ENCODE assay signal across 16 cellular contexts in genomic region chr13:106310450-106310849, GRCh38.
A peak's percentile ranks its signal among the peaks of the same experiment; 100 is the strongest.
DNase-seq lines count a peak whose midpoint lies in the region; ATAC-seq and TF ChIP-seq lines count a peak whose summit lies in the region.
"Had no signal": no experiment of that assay in that cellular context is flagged by ENCODE, and none has a peak within 500 bp of the region (broad histone marks: within the 10 kb centered on the region; RNA-seq: fewer than 3 reads in every experiment).

No MANE protein-coding gene starts in this region.

- H3K27me3 ChIP-seq in mammary epithelial cell (ENCODE audit: insufficient read depth, low read length) (no peaks in the 10 kb centered on the region), breast epithelium (no peaks in the 10 kb centered on the region)
- H3K27me3 ChIP-seq: BLaER1 treated with 17β-estradiol and CSF1 and Interleukin-3, amounts not matched to agents 10 nM and 100 nM had no signal

- TF ChIP-seq POLR2A in breast epithelium (IDR thresholded peaks at IDR 0.05), result no peak

- H3K4me3 ChIP-seq in mammary epithelial cell (replicated peaks in 1 of 3; ENCODE audit: insufficient read depth in 1 of 3, low read depth in 2 of 3, low read length in 3 of 3), result no peak overlapping the region
- H3K4me3 ChIP-seq in breast epithelium, result no peak overlapping the region
- H3K4me3 ChIP-seq: A549; BLaER1 treated with 17β-estradiol and CSF1 and Interleukin-3, amounts not matched to agents 10 nM and 100 nM had no signal

- intact Hi-C loops in mammary epithelial cell (cut with micrococcal nuclease) (no loop called here), breast epithelium (cut with DNase I; ENCODE audit: low total_unique reads) (no loop called here), left colon (cut with DNase I, micrococcal nuclease) (no loop called here)

- H3K27ac ChIP-seq in mammary epithelial cell (ENCODE audit: insufficient read depth, low read depth, low read length) (no peak overlapping the region), breast epithelium (no peak overlapping the region)
- H3K27ac ChIP-seq: 22Rv1; A549; BLaER1 treated with 17β-estradiol and CSF1 and Interleukin-3, amounts not matched to agents 10 nM and 100 nM; C4-2B had no signal

- dilution Hi-C loops in mammary epithelial cell (cut with HindIII; ENCODE audit: low sequenced_read_pairs), result no loop called here

- no peak overlapping the region for H3K4me2 ChIP-seq in mammary epithelial cell (ENCODE audit: insufficient read depth, low read depth, low read length)
- H3K4me2 ChIP-seq: A549; BLaER1 treated with 17β-estradiol and CSF1 and Interleukin-3, amounts not matched to agents 10 nM and 100 nM had no signal

- TF ChIP-seq CTCF in mammary epithelial cell (conservative IDR thresholded peaks at IDR 0.05 in 1 of 2, IDR thresholded peaks at IDR 0.05 in 1 of 2; ENCODE audit: extremely low read depth in 1 of 2, insufficient read depth in 1 of 2, low read depth in 1 of 2, low read length in 2 of 2) (no peak), breast epithelium (IDR thresholded peaks at IDR 0.05) (no peak)

- H4K20me1 ChIP-seq in mammary epithelial cell (ENCODE audit: insufficient read depth, low read length), result no peaks in the 10 kb centered on the region
- H4K20me1 ChIP-seq: BLaER1 treated with 17β-estradiol and CSF1 and Interleukin-3, amounts not matched to agents 10 nM and 100 nM had no signal

- DNase-seq in mammary epithelial cell (no peak), breast epithelium (ENCODE audit: low spot score in 2 of 2) (no peak), NCI-H446 treated with DMSO at 0.1 percent for 48 hours (lab: John Stamatoyannopoulos, UW) (peak; percentile 42), left colon (no peak)
- no peak for DNase-seq in activated effector memory CD4-positive, alpha-beta T cell treated with anti-CD3 and anti-CD28 coated beads, Interleukin-2, amount 50 U/mL, for 16 hours
- DNase-seq: AML-193; Caco-2; Calu3; CD4-positive, alpha-beta T cell; CD8-positive, alpha-beta T cell; DMS79 treated with DMSO at 0.1 percent for 48 hours; GF-D8 had no signal

- no peak for ATAC-seq in left colon
- ATAC-seq: A549; CD8-positive, alpha-beta T cell had no signal

- WGBS in mammary epithelial cell (ENCODE audit: low coverage, missing lambda C conversion rate), result 73% methylated on average over 1 of the region's 1 CpG

- no peak overlapping the region for H3K9ac ChIP-seq in mammary epithelial cell (ENCODE audit: insufficient read depth, low read length)
- H3K9ac ChIP-seq: BLaER1 treated with 17β-estradiol and CSF1 and Interleukin-3, amounts not matched to agents 10 nM and 100 nM had no signal

- peaks cover 4% of the 10 kb centered on the region for H3K4me1 ChIP-seq in mammary epithelial cell (ENCODE audit: insufficient read depth, low read length)
- H3K4me1 ChIP-seq in breast epithelium, result no peaks in the 10 kb centered on the region
- H3K4me1 ChIP-seq: A549; BLaER1 treated with 17β-estradiol and CSF1 and Interleukin-3, amounts not matched to agents 10 nM and 100 nM; Caco-2 had no signal

- H3K36me3 ChIP-seq in mammary epithelial cell (ENCODE audit: insufficient read depth, low read length), result no peaks in the 10 kb centered on the region
- H3K36me3 ChIP-seq in breast epithelium, result no peaks in the 10 kb centered on the region
- H3K36me3 ChIP-seq: BLaER1 treated with 17β-estradiol and CSF1 and Interleukin-3, amounts not matched to agents 10 nM and 100 nM had no signal

- H3K9me3 ChIP-seq in mammary epithelial cell (replicated peaks; ENCODE audit: insufficient read depth, low read length) (no peaks in the 10 kb centered on the region), breast epithelium (no peaks in the 10 kb centered on the region)
- H3K9me3 ChIP-seq: A549, Caco-2 had no signal

- H2AFZ ChIP-seq in mammary epithelial cell (ENCODE audit: low read depth, low read length), result peak overlapping the region; percentile 72

- in situ Hi-C loops in mammary epithelial cell (cut with MboI; ENCODE audit: low sequenced_read_pairs in 2 of 2), result no loop called here

- BruUV-seq in mammary epithelial cell (replicated peaks; lab: Mats Ljungman, UMichigan), result no TSS peak

- CTCF ChIA-PET in mammary epithelial cell (lab: Charles Lee; ENCODE audit: low non-redundant PET), result no interaction called here

- H3K79me2 ChIP-seq in mammary epithelial cell (ENCODE audit: insufficient read depth, low read length), result no peaks in the 10 kb centered on the region
